Comparison of ENCODE assay signal across 2 cellular contexts in the genomic region with DNA sequence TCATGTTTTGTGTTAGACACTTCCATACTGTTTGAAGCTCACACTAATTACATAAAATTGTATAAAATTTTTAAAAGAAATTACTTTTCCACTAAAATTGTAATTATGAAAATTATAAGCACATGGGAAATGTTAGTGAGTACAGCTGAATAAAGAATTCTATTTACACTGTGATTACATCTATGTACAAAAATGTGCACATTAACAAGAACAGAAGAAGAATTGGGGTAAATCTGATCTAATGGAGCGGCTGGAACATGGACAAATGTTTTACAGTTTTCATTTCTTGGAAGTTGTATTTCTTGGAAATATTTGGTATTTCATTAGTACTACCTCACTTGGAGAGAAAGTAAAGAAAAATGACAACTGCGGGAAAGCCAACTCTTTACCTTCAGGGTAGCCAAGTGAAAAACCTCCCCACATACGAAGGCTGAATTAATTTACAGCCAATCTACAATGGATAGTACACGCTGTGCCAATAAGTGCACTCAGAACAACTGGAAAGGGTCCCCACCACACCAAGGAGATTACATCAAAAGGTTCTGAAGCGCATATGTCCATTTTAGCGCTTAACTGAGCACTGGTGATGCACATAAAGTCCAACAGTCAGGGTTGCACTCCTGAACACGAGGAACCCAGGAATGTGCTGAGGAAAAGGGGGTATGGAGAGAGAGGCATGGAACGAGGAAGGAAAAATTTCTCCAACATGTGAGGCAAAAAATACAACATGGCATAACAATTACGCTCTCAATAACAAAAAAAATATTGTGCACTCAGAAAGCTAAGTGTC.
TF ChIP-seq lines count a peak whose summit lies in the region.

No MANE protein-coding gene starts in this region.

TF ChIP-seq in GM23338, 12 proteins besides CTCF, POLR2A, EP300 and RAD21 (continues in another document):
- TF ChIP-seq POLR2AphosphoS5 (IDR thresholded peaks at IDR 0.05; ENCODE audit: low read depth) (no peak), CREB1 (CRISPR knock-in tag; IDR thresholded peaks at IDR 0.05; ENCODE audit: low read depth) (no peak), STAT1 (IDR thresholded peaks at IDR 0.05; ENCODE audit: unreplicated experiment) (no peak), ZNF331 (CRISPR knock-in tag; IDR thresholded peaks at IDR 0.05; ENCODE audit: low read depth) (no peak), NANOG (IDR thresholded peaks at IDR 0.05; ENCODE audit: borderline replicate concordance) (no peak), ZNF114 (CRISPR knock-in tag; IDR thresholded peaks at IDR 0.05) (no peak), EZH2phosphoT487 (IDR thresholded peaks at IDR 0.05; ENCODE audit: unreplicated experiment) (no peak), EZH2 (IDR thresholded peaks at IDR 0.05; ENCODE audit: low read depth, unreplicated experiment) (no peak), JUNB (IDR thresholded peaks at IDR 0.05; ENCODE audit: unreplicated experiment) (no peak)
- TF ChIP-seq, protein P1, sequence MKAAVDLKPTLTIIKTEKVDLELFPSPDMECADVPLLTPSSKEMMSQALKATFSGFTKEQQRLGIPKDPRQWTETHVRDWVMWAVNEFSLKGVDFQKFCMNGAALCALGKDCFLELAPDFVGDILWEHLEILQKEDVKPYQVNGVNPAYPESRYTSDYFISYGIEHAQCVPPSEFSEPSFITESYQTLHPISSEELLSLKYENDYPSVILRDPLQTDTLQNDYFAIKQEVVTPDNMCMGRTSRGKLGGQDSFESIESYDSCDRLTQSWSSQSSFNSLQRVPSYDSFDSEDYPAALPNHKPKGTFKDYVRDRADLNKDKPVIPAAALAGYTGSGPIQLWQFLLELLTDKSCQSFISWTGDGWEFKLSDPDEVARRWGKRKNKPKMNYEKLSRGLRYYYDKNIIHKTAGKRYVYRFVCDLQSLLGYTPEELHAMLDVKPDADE (IDR thresholded peaks at IDR 0.05): no peak
- TF ChIP-seq, protein P2, sequence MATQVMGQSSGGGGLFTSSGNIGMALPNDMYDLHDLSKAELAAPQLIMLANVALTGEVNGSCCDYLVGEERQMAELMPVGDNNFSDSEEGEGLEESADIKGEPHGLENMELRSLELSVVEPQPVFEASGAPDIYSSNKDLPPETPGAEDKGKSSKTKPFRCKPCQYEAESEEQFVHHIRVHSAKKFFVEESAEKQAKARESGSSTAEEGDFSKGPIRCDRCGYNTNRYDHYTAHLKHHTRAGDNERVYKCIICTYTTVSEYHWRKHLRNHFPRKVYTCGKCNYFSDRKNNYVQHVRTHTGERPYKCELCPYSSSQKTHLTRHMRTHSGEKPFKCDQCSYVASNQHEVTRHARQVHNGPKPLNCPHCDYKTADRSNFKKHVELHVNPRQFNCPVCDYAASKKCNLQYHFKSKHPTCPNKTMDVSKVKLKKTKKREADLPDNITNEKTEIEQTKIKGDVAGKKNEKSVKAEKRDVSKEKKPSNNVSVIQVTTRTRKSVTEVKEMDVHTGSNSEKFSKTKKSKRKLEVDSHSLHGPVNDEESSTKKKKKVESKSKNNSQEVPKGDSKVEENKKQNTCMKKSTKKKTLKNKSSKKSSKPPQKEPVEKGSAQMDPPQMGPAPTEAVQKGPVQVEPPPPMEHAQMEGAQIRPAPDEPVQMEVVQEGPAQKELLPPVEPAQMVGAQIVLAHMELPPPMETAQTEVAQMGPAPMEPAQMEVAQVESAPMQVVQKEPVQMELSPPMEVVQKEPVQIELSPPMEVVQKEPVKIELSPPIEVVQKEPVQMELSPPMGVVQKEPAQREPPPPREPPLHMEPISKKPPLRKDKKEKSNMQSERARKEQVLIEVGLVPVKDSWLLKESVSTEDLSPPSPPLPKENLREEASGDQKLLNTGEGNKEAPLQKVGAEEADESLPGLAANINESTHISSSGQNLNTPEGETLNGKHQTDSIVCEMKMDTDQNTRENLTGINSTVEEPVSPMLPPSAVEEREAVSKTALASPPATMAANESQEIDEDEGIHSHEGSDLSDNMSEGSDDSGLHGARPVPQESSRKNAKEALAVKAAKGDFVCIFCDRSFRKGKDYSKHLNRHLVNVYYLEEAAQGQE (IDR thresholded peaks at IDR 0.05; ENCODE audit: unreplicated experiment): no peak

TF ChIP-seq in SK-N-SH, 30 proteins besides CTCF, POLR2A, EP300 and RAD21:
- TF ChIP-seq, protein P3, sequence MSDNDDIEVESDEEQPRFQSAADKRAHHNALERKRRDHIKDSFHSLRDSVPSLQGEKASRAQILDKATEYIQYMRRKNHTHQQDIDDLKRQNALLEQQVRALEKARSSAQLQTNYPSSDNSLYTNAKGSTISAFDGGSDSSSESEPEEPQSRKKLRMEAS (IDR thresholded peaks at IDR 0.05; ENCODE audit: low read depth): no peak
- no peak for TF ChIP-seq SIN3A (IDR thresholded peaks at IDR 0.05; ENCODE audit: borderline replicate concordance, low read depth, low read length)
- no peak for TF ChIP-seq TCF12 (IDR thresholded peaks at IDR 0.05)
- no peak for TF ChIP-seq MXI1 (IDR thresholded peaks at IDR 0.05; ENCODE audit: low read depth, low read length)
- TF ChIP-seq MEF2A (IDR thresholded peaks at IDR 0.05; ENCODE audit: borderline replicate concordance, low read depth): no peak
- TF ChIP-seq FOXJ3 (CRISPR knock-in tag; IDR thresholded peaks at IDR 0.05): no peak
- TF ChIP-seq, protein P4, sequence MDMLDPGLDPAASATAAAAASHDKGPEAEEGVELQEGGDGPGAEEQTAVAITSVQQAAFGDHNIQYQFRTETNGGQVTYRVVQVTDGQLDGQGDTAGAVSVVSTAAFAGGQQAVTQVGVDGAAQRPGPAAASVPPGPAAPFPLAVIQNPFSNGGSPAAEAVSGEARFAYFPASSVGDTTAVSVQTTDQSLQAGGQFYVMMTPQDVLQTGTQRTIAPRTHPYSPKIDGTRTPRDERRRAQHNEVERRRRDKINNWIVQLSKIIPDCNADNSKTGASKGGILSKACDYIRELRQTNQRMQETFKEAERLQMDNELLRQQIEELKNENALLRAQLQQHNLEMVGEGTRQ (IDR thresholded peaks at IDR 0.05; ENCODE audit: borderline replicate concordance, low read depth, low read length): no peak
